Comparison of ENCODE assay signal across 1 cellular context in the genomic region with DNA sequence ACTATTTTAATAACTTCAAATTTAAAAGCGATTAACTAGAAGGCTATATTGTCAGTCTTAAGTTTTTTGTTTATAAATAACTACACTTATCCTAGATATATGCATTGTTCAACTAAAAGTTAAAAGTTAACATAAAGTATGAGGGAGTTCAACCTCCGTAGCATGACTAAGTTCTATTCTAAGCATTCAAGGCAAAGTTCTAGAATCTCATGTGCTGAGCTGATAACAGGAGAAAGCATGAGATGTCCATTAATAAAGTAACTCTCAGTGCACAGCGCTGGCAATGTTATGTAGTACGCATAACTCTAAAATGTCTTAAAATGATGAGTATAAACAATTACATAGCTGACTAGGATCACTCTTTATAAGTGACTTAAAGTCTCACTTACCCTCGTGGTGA.
TF ChIP-seq lines count a peak whose summit lies in the region.

No MANE protein-coding gene starts in this region.

TF ChIP-seq in K562, 482 proteins besides CTCF, POLR2A, EP300 and RAD21 (continued from another document):
- no peak for TF ChIP-seq ZNF609 (CRISPR knock-in tag; IDR thresholded peaks at IDR 0.05; ENCODE audit: borderline replicate concordance)
- peak; percentile 48 for TF ChIP-seq MAFG (tag; conservative IDR thresholded peaks at IDR 0.05)
- TF ChIP-seq POLR2H (tag; IDR thresholded peaks at IDR 0.05; ENCODE audit: low read depth): 0 out of 2 replicates have a peak, but pooled peaks have one; percentile 18
- TF ChIP-seq MECOM (CRISPR knock-in tag; IDR thresholded peaks at IDR 0.05): no peak
- no peak for TF ChIP-seq ARHGAP35 (IDR thresholded peaks at IDR 0.05; ENCODE audit: partially characterized antibody)
- TF ChIP-seq NFE2 (IDR thresholded peaks at IDR 0.05; ENCODE audit: low read depth): peak; percentile 35; the same call in 1 of the 2 replicates
- TF ChIP-seq TAL1 (IDR thresholded peaks at IDR 0.05): peak; percentile 9; the same call in 1 of the 2 replicates
- TF ChIP-seq HMBOX1 (IDR thresholded peaks at IDR 0.05): peak; percentile 67; the same call in 1 of the 2 replicates
- peak; percentile 55; the same call in 1 of the 2 replicates for TF ChIP-seq TEAD4 (IDR thresholded peaks at IDR 0.05; ENCODE audit: low read length)
- no peak for TF ChIP-seq TEAD4 (CRISPR knock-in tag; IDR thresholded peaks at IDR 0.05; ENCODE audit: borderline replicate concordance)
- 0 out of 2 replicates have a peak, but pooled peaks have one; percentile 27 for TF ChIP-seq SMARCA4 (IDR thresholded peaks at IDR 0.05)
- TF ChIP-seq DACH1 (IDR thresholded peaks at IDR 0.05; ENCODE audit: partially characterized antibody): peak; percentile 85
- TF ChIP-seq E2F3 (CRISPR knock-in tag; IDR thresholded peaks at IDR 0.05): no peak
- TF ChIP-seq TCF3 (CRISPR knock-in tag; IDR thresholded peaks at IDR 0.05): peak; percentile 54
- TF ChIP-seq ZNF592 (IDR thresholded peaks at IDR 0.05): 0 out of 2 replicates have a peak, but pooled peaks have one; percentile 49
- peak; percentile 33; the same call in 1 of the 2 replicates for TF ChIP-seq SMARCC2 (IDR thresholded peaks at IDR 0.05; ENCODE audit: low read depth)
- TF ChIP-seq MNT (conservative IDR thresholded peaks at IDR 0.05): no peak
- TF ChIP-seq JUND (IDR thresholded peaks at IDR 0.05; ENCODE audit: borderline replicate concordance, low read depth, low read length): no peak
- TF ChIP-seq JUND (tag; IDR thresholded peaks at IDR 0.05; ENCODE audit: borderline replicate concordance, low read depth, low read length): peak; percentile 10; the same call in 1 of the 3 replicates
- TF ChIP-seq RFX1 (IDR thresholded peaks at IDR 0.05): no peak
- no peak for TF ChIP-seq ZNF395 (CRISPR knock-in tag; IDR thresholded peaks at IDR 0.05)
